ENCODE assay signal across 1 cellular context in the genomic region with DNA sequence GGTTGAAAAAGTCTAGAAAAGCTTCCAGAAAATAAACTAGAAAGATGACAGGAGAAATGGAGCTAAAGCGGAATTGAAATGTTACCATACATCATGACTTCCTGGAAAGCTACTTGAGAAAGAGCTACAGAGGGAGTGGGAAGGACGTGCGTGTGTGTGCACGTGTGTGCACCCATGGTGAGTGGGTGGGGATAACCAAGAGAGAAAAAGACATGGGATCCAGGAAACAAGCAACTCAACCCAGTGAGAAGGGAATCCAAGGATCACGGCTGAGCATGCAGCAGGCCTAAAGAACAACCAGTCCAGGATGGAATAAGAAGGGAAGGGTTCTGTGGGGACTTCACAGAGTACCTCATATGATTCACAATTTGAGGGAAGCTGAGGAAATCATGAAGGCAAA.
TF ChIP-seq lines count a peak whose summit lies in the region.

No MANE protein-coding gene starts in this region.

TF ChIP-seq in H1, 55 proteins besides CTCF, POLR2A, EP300 and RAD21:
- TF ChIP-seq SRF (IDR thresholded peaks at IDR 0.05; ENCODE audit: low read depth, low read length) (no peak), ASH2L (IDR thresholded peaks at IDR 0.05; ENCODE audit: low read length) (no peak), TAF1 (IDR thresholded peaks at IDR 0.05; ENCODE audit: low read depth, low read length) (no peak), KDM5A (IDR thresholded peaks at IDR 0.05; ENCODE audit: low read length) (no peak), CBX8 (IDR thresholded peaks at IDR 0.05; ENCODE audit: borderline replicate concordance, low read depth, low read length) (no peak), TEAD4 (IDR thresholded peaks at IDR 0.05; ENCODE audit: low read depth, low read length) (no peak), SIN3A (conservative IDR thresholded peaks at IDR 0.05 in 1 of 2, IDR thresholded peaks at IDR 0.05 in 1 of 2; ENCODE audit: low read depth in 1 of 2, low read length in 2 of 2) (no peak), TAF7 (optimal IDR thresholded peaks at IDR 0.05; ENCODE audit: borderline replicate concordance, low read depth, low read length) (no peak), BACH1 (IDR thresholded peaks at IDR 0.05; ENCODE audit: low read length) (no peak)
TF ChIP-seq in H1: peak in this region for 0.
